Comparison of ENCODE assay signal across 7 cellular contexts in genomic region chr3:50089603-50089945, GRCh38. TPM values are rescaled to one million over a fixed set of nuclear protein-coding genes. Genes with fewer than 3 reads are reported as not detected.
DNase-seq lines count a peak whose midpoint lies in the region; ATAC-seq, FAIRE-seq and TF ChIP-seq lines count a peak whose summit lies in the region.

No MANE protein-coding gene starts in this region.

- FAIRE-seq in GM19239 (lab: Jason Lieb, UNC), result peak; percentile 35

- peak overlapping the region; percentile 67 to 100 (median 96) for H3K4me3 ChIP-seq in dorsolateral prefrontal cortex
- H3K4me3 ChIP-seq in mucosa of descending colon, result peak overlapping the region; percentile 85

- H3K9me3 ChIP-seq in mucosa of descending colon, result no peaks in the 10 kb centered on the region

- intact Hi-C loops in dorsolateral prefrontal cortex (cut with DNase I), result loop anchor here (5.0 kb wide), 1 partner anchor 147 kb away; the partner anchor contains the start of gene RBM6 (in 2 of the 2)
- intact Hi-C loops in mucosa of descending colon (cut with DNase I, micrococcal nuclease), result no loop called here

- H3K36me3 ChIP-seq in mucosa of descending colon (ENCODE audit: low read depth), result peaks cover 9% of the 10 kb centered on the region

- peak; percentile 22 for ATAC-seq in mucosa of descending colon
- ATAC-seq in GM19463 (IDR thresholded peaks at IDR 0.05; ENCODE audit: unreplicated experiment), result no peak

- TF ChIP-seq CTCF in dorsolateral prefrontal cortex (IDR thresholded peaks at IDR 0.05 in 54 of 56, conservative IDR thresholded peaks at IDR 0.05 in 2 of 56; ENCODE audit: low read depth in 1 of 56, partially characterized antibody in 56 of 56), result no peak
- no peak for TF ChIP-seq CTCF in mucosa of descending colon (IDR thresholded peaks at IDR 0.05)

- no peak for DNase-seq in GM19239 (ENCODE audit: insufficient read length, low spot score)
- DNase-seq in NCI-H69 (lab: John Stamatoyannopoulos, UW), result peak; percentile 32
- peak in 1 of 10 donors; percentile 12 for DNase-seq in dorsolateral prefrontal cortex
- DNase-seq in mucosa of descending colon, result peak in 1 of 3 donors; percentile 31
- DNase-seq in NCI-H226, result no peak
- DNase-seq in stimulated activated CD4-positive, alpha-beta T cell treated with anti-CD3 and anti-CD28 coated beads, Interleukin-1b, Interleukin-23, amount 100 ng/mL, for 48 hours, result no peak

- peaks cover 16% of the 10 kb centered on the region for H3K4me1 ChIP-seq in mucosa of descending colon (ENCODE audit: low read depth)

- no peaks in the 10 kb centered on the region for H3K27me3 ChIP-seq in dorsolateral prefrontal cortex

- H3K27ac ChIP-seq in dorsolateral prefrontal cortex, result peak overlapping the region in 54 of 59 donors; percentile 84 to 99 (median 96)

RNA-seq across cellular contexts. Expression of gene RBM5, which starts 0.9 kb away (rescaled TPM):
- total RNA-seq in dorsolateral prefrontal cortex (100 to 1,000 TPM; 146 to 322 (median 227) TPM), mucosa of descending colon (100 to 1,000 TPM; 128 to 183 (median 158) TPM)

Comparison
In these comparisons a context has a peak if more than half of its experiments do, and no peak if none do; other contexts are left out.
1. intact Hi-C loops: an anchor here in dorsolateral prefrontal cortex (5.0 kb wide); none called in mucosa of descending colon.